Comparison of ENCODE assay signal across 10 cellular contexts in the genomic region with DNA sequence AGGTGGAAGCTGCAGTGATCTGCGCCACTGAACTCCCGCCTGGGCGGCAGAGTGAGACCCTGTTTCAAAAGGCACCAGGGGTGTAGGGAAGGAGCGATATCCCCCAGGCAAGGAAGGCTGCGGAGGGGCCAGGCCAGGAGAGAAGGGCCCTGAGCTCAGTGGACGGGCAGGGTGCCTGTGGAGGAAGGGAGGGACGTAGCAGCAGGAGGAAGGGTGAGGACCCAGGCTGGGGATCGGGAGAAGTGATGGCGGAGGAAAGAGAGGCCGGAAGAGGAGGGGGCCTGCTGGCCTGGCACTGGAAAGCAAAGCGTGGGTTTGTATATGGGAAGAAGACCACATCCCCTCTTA. TPM values are rescaled to one million over a fixed set of nuclear protein-coding genes. Genes with fewer than 3 reads are reported as not detected.
A peak's percentile ranks its signal among the peaks of the same experiment; 100 is the strongest.
DNase-seq lines count a peak whose midpoint lies in the region; ATAC-seq, FAIRE-seq and TF ChIP-seq lines count a peak whose summit lies in the region.
"Had no signal": no experiment of that assay in that cellular context is flagged by ENCODE, and none has a peak within 500 bp of the region (broad histone marks: within the 10 kb centered on the region; RNA-seq: fewer than 3 reads in every experiment).

No MANE protein-coding gene starts in this region.

- H3K4me1 ChIP-seq in ES-I3 (ENCODE audit: insufficient read depth, low read length), result peaks cover 7% of the 10 kb centered on the region; the same call in 1 of the 2 replicates
- H3K4me1 ChIP-seq in mesendoderm (ENCODE audit: control insufficient read depth, low read depth, low read length), result peaks cover 2% of the 10 kb centered on the region
- H3K4me1 ChIP-seq in vagina, result peaks cover 40% of the 10 kb centered on the region

- H3K27me3 Mint-ChIP-seq in central memory CD8-positive, alpha-beta T cell, result peaks cover 12% of the 10 kb centered on the region

- peaks cover 3% of the 10 kb centered on the region for H3K36me3 Mint-ChIP-seq in central memory CD8-positive, alpha-beta T cell (ENCODE audit: insufficient read depth)

- no peaks in the 10 kb centered on the region for H3K9me3 Mint-ChIP-seq in central memory CD8-positive, alpha-beta T cell

- no peaks in the 10 kb centered on the region for H3K79me2 ChIP-seq in mesendoderm (ENCODE audit: control insufficient read depth, insufficient read depth, low read length)

- H3K4me2 ChIP-seq in mesendoderm (ENCODE audit: low read length), result peak overlapping the region; percentile 49

- no peak overlapping the region for H4K8ac ChIP-seq in mesendoderm (ENCODE audit: low read depth, low read length)

- WGBS in mesendoderm (ENCODE audit: extremely low coverage, insufficient coverage, low lambda C conversion rate), result no CpG with 5 or more reads among the region's 11 CpGs

- H3K4me1 Mint-ChIP-seq in central memory CD8-positive, alpha-beta T cell, result peaks cover 36% of the 10 kb centered on the region

- H3K9ac ChIP-seq in ES-I3 (ENCODE audit: low read depth, low read length), result peak overlapping the region; percentile 80
- peak overlapping the region; percentile 66 for H3K9ac ChIP-seq in mesendoderm (ENCODE audit: low read length)

- no peak overlapping the region for H2BK120ac ChIP-seq in mesendoderm (ENCODE audit: low read depth, low read length)

- peak overlapping the region; percentile 90 for H3K4me3 Mint-ChIP-seq in central memory CD8-positive, alpha-beta T cell

- peak; percentile 14 for ATAC-seq in HG02943 (IDR thresholded peaks at IDR 0.05; ENCODE audit: low read depth, unreplicated experiment)
- ATAC-seq in central memory CD8-positive, alpha-beta T cell (replicated peaks; ENCODE audit: extremely low read depth, poor library complexity, severe bottlenecking), result no peak

- H3K56ac ChIP-seq in mesendoderm (ENCODE audit: low read length), result peak overlapping the region; percentile 84

- H3K4ac ChIP-seq in mesendoderm (ENCODE audit: low read depth, low read length), result peak overlapping the region; percentile 4

- no peak for DNase-seq in central memory CD8-positive, alpha-beta T cell (ENCODE audit: low spot score in 2 of 2)
- DNase-seq in mesendoderm (no peak), vagina (ENCODE audit: extremely low spot score in 2 of 2) (peak; percentile 87 to 90), islet precursor cell (no peak), HEK293T (ENCODE audit: extremely low spot score) (no peak), H54 (ENCODE audit: insufficient read length, low spot score) (no peak)

- H3K23ac ChIP-seq in mesendoderm (ENCODE audit: low read length), result no peak overlapping the region

- no peak overlapping the region for H4K5ac ChIP-seq in mesendoderm (ENCODE audit: low read length)

- CTCF ChIA-PET in HEK293T (lab: Yijun Ruan, JAX), result no interaction called here

- H2BK15ac ChIP-seq in mesendoderm (replicated peaks; ENCODE audit: low read depth), result no peak overlapping the region

- peak overlapping the region; percentile 13 for H3K4me3 ChIP-seq in mesendoderm (ENCODE audit: low read length)
- H3K4me3 ChIP-seq in vagina, result peak overlapping the region; percentile 44 to 47

- H3K79me1 ChIP-seq in mesendoderm (ENCODE audit: low read length), result no peaks in the 10 kb centered on the region

- H3K27ac Mint-ChIP-seq in central memory CD8-positive, alpha-beta T cell (ENCODE audit: low read depth), result peak overlapping the region; percentile 92

- FAIRE-seq in H54 (lab: Jason Lieb, UNC), result no peak

- no peaks in the 10 kb centered on the region for H3K36me3 ChIP-seq in ES-I3 (ENCODE audit: insufficient read depth, low read length)
- H3K36me3 ChIP-seq in mesendoderm (ENCODE audit: control insufficient read depth, insufficient read depth, low read length), result no peaks in the 10 kb centered on the region
- no peaks in the 10 kb centered on the region for H3K36me3 ChIP-seq in vagina

- H3K18ac ChIP-seq in mesendoderm (ENCODE audit: low read length), result peak overlapping the region; percentile 1

- H3K9me3 ChIP-seq in ES-I3 (ENCODE audit: control insufficient read depth, insufficient read depth, low read length), result no peaks in the 10 kb centered on the region
- no peaks in the 10 kb centered on the region for H3K9me3 ChIP-seq in vagina

- no peaks in the 10 kb centered on the region for H3K27me3 ChIP-seq in mesendoderm (ENCODE audit: insufficient read depth, low read length, poor library complexity)
- no peaks in the 10 kb centered on the region for H3K27me3 ChIP-seq in vagina

- no peak overlapping the region for H3K27ac ChIP-seq in mesendoderm (ENCODE audit: low read depth, low read length)
- H3K27ac ChIP-seq in vagina, result peak overlapping the region; percentile 86

- TF ChIP-seq POLR2A in vagina (IDR thresholded peaks at IDR 0.05) (no peak), H54 (IDR thresholded peaks at IDR 0.05; ENCODE audit: low read depth, low read length) (no peak)

- intact Hi-C loops in vagina (cut with DNase I), result no loop called here

- TF ChIP-seq CTCF in vagina (IDR thresholded peaks at IDR 0.05), result no peak

- H2AK5ac ChIP-seq in mesendoderm (ENCODE audit: low read length), result no peak overlapping the region

- POLR2A ChIA-PET in HEK293T (lab: Yijun Ruan, JAX), result no interaction called here

- H2BK5ac ChIP-seq in mesendoderm (ENCODE audit: low read length), result peak overlapping the region; percentile 54

TF ChIP-seq in HEK293T, 16 proteins besides CTCF, POLR2A, EP300 and RAD21:
- no peak for TF ChIP-seq LEF1 (IDR thresholded peaks at IDR 0.05; ENCODE audit: borderline replicate concordance)
- no peak for TF ChIP-seq FOXK2 (IDR thresholded peaks at IDR 0.05)
- TF ChIP-seq SUZ12 (IDR thresholded peaks at IDR 0.05), result no peak
- TF ChIP-seq, protein P1, sequence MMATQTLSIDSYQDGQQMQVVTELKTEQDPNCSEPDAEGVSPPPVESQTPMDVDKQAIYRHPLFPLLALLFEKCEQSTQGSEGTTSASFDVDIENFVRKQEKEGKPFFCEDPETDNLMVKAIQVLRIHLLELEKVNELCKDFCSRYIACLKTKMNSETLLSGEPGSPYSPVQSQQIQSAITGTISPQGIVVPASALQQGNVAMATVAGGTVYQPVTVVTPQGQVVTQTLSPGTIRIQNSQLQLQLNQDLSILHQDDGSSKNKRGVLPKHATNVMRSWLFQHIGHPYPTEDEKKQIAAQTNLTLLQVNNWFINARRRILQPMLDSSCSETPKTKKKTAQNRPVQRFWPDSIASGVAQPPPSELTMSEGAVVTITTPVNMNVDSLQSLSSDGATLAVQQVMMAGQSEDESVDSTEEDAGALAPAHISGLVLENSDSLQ (IDR thresholded peaks at IDR 0.05), result no peak
- TF ChIP-seq NFRKB (IDR thresholded peaks at IDR 0.05), result no peak
- no peak for TF ChIP-seq HDGF (IDR thresholded peaks at IDR 0.05; ENCODE audit: borderline replicate concordance)
- no peak for TF ChIP-seq CTBP1 (IDR thresholded peaks at IDR 0.05; ENCODE audit: borderline replicate concordance)
- TF ChIP-seq ARNT (IDR thresholded peaks at IDR 0.05), result no peak
- no peak for TF ChIP-seq BHLHE40 (IDR thresholded peaks at IDR 0.05; ENCODE audit: borderline replicate concordance)
- no peak for TF ChIP-seq ZNF384 (IDR thresholded peaks at IDR 0.05)
- TF ChIP-seq L3MBTL2 (conservative IDR thresholded peaks at IDR 0.05), result no peak
- TF ChIP-seq TARDBP (IDR thresholded peaks at IDR 0.05), result no peak
- no peak for TF ChIP-seq FOXA1 (IDR thresholded peaks at IDR 0.05)
- no peak for TF ChIP-seq SP1 (IDR thresholded peaks at IDR 0.05)
- TF ChIP-seq ELF4 (IDR thresholded peaks at IDR 0.05), result no peak
- no peak for TF ChIP-seq FOXM1 (IDR thresholded peaks at IDR 0.05; ENCODE audit: borderline replicate concordance)

RNA-seq across cellular contexts. Expression of a gene that starts 45.6 kb away (rescaled TPM):
- polyA plus RNA-seq in mesendoderm (2013, experiment 1 of 2), result 0.62 TPM
- polyA plus RNA-seq in mesendoderm (2013, experiment 2 of 2), result 0.43 TPM
- 22.8 TPM for total RNA-seq in vagina
- total RNA-seq: HT1080, myocyte had no signal

Comparison
In these comparisons a context has a peak if more than half of its experiments do, and no peak if none do; other contexts are left out.
1. DNase-seq: peak in vagina (2 of 2); none in central memory CD8-positive, alpha-beta T cell (0 of 2), mesendoderm (single experiment), islet precursor cell (single experiment), HEK293T (single experiment) and H54 (single experiment).